In genomic region chr4:22483551-22483981, GRCh38 we compare ENCODE assay signal across 10 cellular contexts. TPM values are rescaled to one million over a fixed set of nuclear protein-coding genes. Genes with fewer than 3 reads are reported as not detected.
A peak's percentile ranks its signal among the peaks of the same experiment; 100 is the strongest.
DNase-seq lines count a peak whose midpoint lies in the region; ATAC-seq and TF ChIP-seq lines count a peak whose summit lies in the region.
"Had no signal": no experiment of that assay in that cellular context is flagged by ENCODE, and none has a peak within 500 bp of the region (broad histone marks: within the 10 kb centered on the region; RNA-seq: fewer than 3 reads in every experiment).

No MANE protein-coding gene starts in this region.

- no peaks in the 10 kb centered on the region for H3K9me3 ChIP-seq in mucosa of descending colon
- H3K9me3 ChIP-seq in lower lobe of right lung, result no peaks in the 10 kb centered on the region
- no peaks in the 10 kb centered on the region for H3K9me3 ChIP-seq in MM.1S (replicated peaks; ENCODE audit: insufficient read depth, low read length)

- no peaks in the 10 kb centered on the region for H3K36me3 ChIP-seq in mucosa of descending colon (ENCODE audit: low read depth)
- H3K36me3 ChIP-seq in lower lobe of right lung, result no peaks in the 10 kb centered on the region
- no peaks in the 10 kb centered on the region for H3K36me3 ChIP-seq in MM.1S (replicated peaks; ENCODE audit: insufficient read depth, low read length)

- CTCF ChIA-PET in activated CD4-positive, alpha-beta T cell treated with anti-CD3 and anti-CD28 coated beads for 36 hours (lab: Charles Lee), result no interaction called here

- peaks cover 5% of the 10 kb centered on the region for H3K36me3 Mint-ChIP-seq in activated CD4-positive, alpha-beta T cell treated with anti-CD3 and anti-CD28 coated beads for 36 hours (ENCODE audit: low read depth)

- no peaks in the 10 kb centered on the region for H4K20me1 ChIP-seq in MM.1S (ENCODE audit: insufficient read depth, low read length)

- POLR2A ChIA-PET in activated CD4-positive, alpha-beta T cell treated with anti-CD3 and anti-CD28 coated beads for 36 hours (lab: Charles Lee), result no interaction called here

- in situ Hi-C loops in astrocyte of the spinal cord (cut with HindIII; ENCODE audit: low sequenced_read_pairs), result no loop called here

- H3K4me2 ChIP-seq in MM.1S (ENCODE audit: low read depth, low read length), result no peak overlapping the region

- TF ChIP-seq CTCF in astrocyte of the spinal cord (IDR thresholded peaks at IDR 0.05; ENCODE audit: low read depth, low read length) (no peak), mucosa of descending colon (IDR thresholded peaks at IDR 0.05) (no peak), lower lobe of right lung (IDR thresholded peaks at IDR 0.05) (no peak), MM.1S (IDR thresholded peaks at IDR 0.05; ENCODE audit: low read length) (no peak)

- peaks cover 14% of the 10 kb centered on the region for H3K79me2 ChIP-seq in MM.1S (ENCODE audit: low read length)

- H3K9ac ChIP-seq in MM.1S (ENCODE audit: low read length), result no peak overlapping the region

- no peak overlapping the region for H2AFZ ChIP-seq in MM.1S (ENCODE audit: low read length)

- H3K9me3 Mint-ChIP-seq in activated CD4-positive, alpha-beta T cell treated with anti-CD3 and anti-CD28 coated beads for 36 hours (ENCODE audit: low read depth), result no peaks in the 10 kb centered on the region

- intact Hi-C loops in mucosa of descending colon (cut with DNase I, micrococcal nuclease) (no loop called here), lower lobe of right lung (cut with DNase I) (no loop called here)
- intact Hi-C loops in activated CD4-positive, alpha-beta T cell treated with anti-CD3 and anti-CD28 coated beads for 36 hours (cut with DNase I, micrococcal nuclease), result no loop called here

- no peaks in the 10 kb centered on the region for H3K27me3 Mint-ChIP-seq in activated CD4-positive, alpha-beta T cell treated with anti-CD3 and anti-CD28 coated beads for 36 hours

- H3K27me3 ChIP-seq in lower lobe of right lung (ENCODE audit: low read depth) (no peaks in the 10 kb centered on the region), MM.1S (replicated peaks; ENCODE audit: insufficient read depth, low read length) (no peaks in the 10 kb centered on the region)

- no peak overlapping the region for H3K4me3 Mint-ChIP-seq in activated CD4-positive, alpha-beta T cell treated with anti-CD3 and anti-CD28 coated beads for 36 hours
- H3K4me3 Mint-ChIP-seq: activated naive CD4-positive, alpha-beta T cell treated with anti-CD3 and anti-CD28 coated beads for 36 hours had no signal

- no peak overlapping the region for H3K27ac ChIP-seq in lower lobe of right lung
- H3K27ac ChIP-seq in MM.1S (ENCODE audit: low read length), result no peak overlapping the region

- peak; percentile 42 for ATAC-seq in mucosa of descending colon
- ATAC-seq in HG02970 (IDR thresholded peaks at IDR 0.05; ENCODE audit: low FRiP score, unreplicated experiment), result no peak
- ATAC-seq in activated CD4-positive, alpha-beta T cell treated with anti-CD3 and anti-CD28 coated beads for 36 hours, result no peak
- no peak for ATAC-seq in lower lobe of right lung

- 0 out of 2 replicates have a peak, but pooled peaks cover 2% of the 10 kb centered on the region for H3F3A ChIP-seq in MM.1S (ENCODE audit: insufficient read depth, low read length)

- H3K4me3 ChIP-seq in astrocyte of the spinal cord (ENCODE audit: low read depth, low read length) (no peak overlapping the region), mucosa of descending colon (no peak overlapping the region), lower lobe of right lung (no peak overlapping the region), MM.1S (ENCODE audit: low read length) (no peak overlapping the region)

- H3K4me1 Mint-ChIP-seq in activated CD4-positive, alpha-beta T cell treated with anti-CD3 and anti-CD28 coated beads for 36 hours, result peaks cover 27% of the 10 kb centered on the region

- no peaks in the 10 kb centered on the region for H3K9me2 ChIP-seq in MM.1S (replicated peaks; ENCODE audit: insufficient read depth, low read length)

- H3K4me1 ChIP-seq in mucosa of descending colon (ENCODE audit: low read depth), result peaks cover 27% of the 10 kb centered on the region
- H3K4me1 ChIP-seq in lower lobe of right lung, result peaks cover 9% of the 10 kb centered on the region
- peaks cover 1% of the 10 kb centered on the region; the same call in 1 of the 2 replicates for H3K4me1 ChIP-seq in MM.1S (ENCODE audit: low read length)

- no peak overlapping the region for H3K27ac Mint-ChIP-seq in activated CD4-positive, alpha-beta T cell treated with anti-CD3 and anti-CD28 coated beads for 36 hours
- H3K27ac Mint-ChIP-seq: activated naive CD4-positive, alpha-beta T cell treated with anti-CD3 and anti-CD28 coated beads for 36 hours had no signal

- DNase-seq in GM04504 (ENCODE audit: low read depth) (peak; percentile 31), M059J (ENCODE audit: low read depth) (peak; percentile 86), astrocyte of the spinal cord (ENCODE audit: low read depth, low spot score) (peak; percentile 73), mucosa of descending colon (no peak), lower lobe of right lung (no peak), MM.1S (no peak)
- no peak for DNase-seq in activated CD4-positive, alpha-beta T cell treated with anti-CD3 and anti-CD28 coated beads for 36 hours
- DNase-seq: activated naive CD4-positive, alpha-beta T cell treated with anti-CD3 and anti-CD28 coated beads for 36 hours; NCI-H510A treated with DMSO at 0.1 percent for 48 hours had no signal

RNA-seq across cellular contexts. Expression of gene ADGRA3, which starts 32.3 kb away (rescaled TPM):
- 16.1 and 22.4 TPM in 2 replicates for total RNA-seq in M059J (2014; rRNA removed; shearing (Covaris generic))
- total RNA-seq in mucosa of descending colon (100 to 1,000 TPM in 1 of 3 donors, 10 to 100 TPM in 2; 47.0 to 104 (median 73.6) TPM), lower lobe of right lung (15.8 TPM)
- 10 to 100 TPM; 10.8 to 15.2 TPM for total RNA-seq in activated CD4-positive, alpha-beta T cell treated with anti-CD3 and anti-CD28 coated beads for 36 hours

Comparison
In these comparisons a context has a peak if more than half of its experiments do, and no peak if none do; other contexts are left out.
1. DNase-seq: peak in GM04504 (single experiment), M059J (single experiment) and astrocyte of the spinal cord (single experiment); none in mucosa of descending colon (0 of 3), activated CD4-positive, alpha-beta T cell treated with anti-CD3 and anti-CD28 coated beads for 36 hours (single experiment), lower lobe of right lung (single experiment) and MM.1S (single experiment).